In the genomic region with DNA sequence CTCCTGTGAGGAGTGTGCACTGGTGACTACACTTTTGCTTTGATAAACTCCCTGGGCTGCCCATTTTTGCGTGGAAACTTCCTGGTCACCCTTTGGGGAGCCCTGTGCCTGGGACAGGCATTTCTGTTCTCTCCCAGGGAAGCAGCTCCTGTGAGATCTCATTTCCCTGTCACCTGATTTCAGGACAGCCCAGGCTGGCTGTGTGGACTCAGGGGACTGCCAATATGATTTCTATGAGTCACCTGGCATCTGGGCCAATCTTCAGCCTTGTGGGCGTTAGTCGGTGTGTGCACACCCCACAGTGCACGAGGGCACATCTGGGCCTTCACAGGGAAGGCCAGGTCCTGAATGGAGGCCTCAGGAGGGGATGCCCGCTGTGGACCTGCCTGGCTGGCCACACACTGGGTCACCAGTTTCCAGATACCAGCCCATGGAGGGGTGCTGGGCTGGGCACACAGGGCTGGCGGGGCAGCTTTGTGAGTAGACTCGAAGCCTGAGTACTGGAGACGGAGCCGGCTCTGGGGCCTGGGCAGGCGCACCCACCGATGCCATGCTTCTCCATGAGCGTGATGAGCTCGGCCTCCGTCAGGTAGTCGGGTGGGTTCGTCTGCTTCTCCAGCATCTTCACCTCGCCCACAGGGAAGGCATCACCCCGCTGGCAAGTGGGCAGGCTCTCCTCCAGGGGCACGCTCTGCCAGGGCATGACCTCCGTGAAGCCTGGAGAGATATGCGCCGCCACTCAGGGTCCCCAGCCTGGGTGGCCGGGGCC, we compare ENCODE assay signal across 1 cellular context.
TF ChIP-seq lines count a peak whose summit lies in the region.

No MANE protein-coding gene starts in this region.

TF ChIP-seq in HepG2, 621 proteins besides CTCF, POLR2A, EP300 and RAD21:
- TF ChIP-seq ARNT (IDR thresholded peaks at IDR 0.05): no peak
- no peak for TF ChIP-seq CREB1 (IDR thresholded peaks at IDR 0.05)
- no peak for TF ChIP-seq CREB1 (CRISPR knock-in tag; IDR thresholded peaks at IDR 0.05)
- TF ChIP-seq AGO2 (optimal IDR thresholded peaks at IDR 0.05; ENCODE audit: low read depth, low read length): peak; percentile 39
- TF ChIP-seq RBFOX2 (IDR thresholded peaks at IDR 0.05; ENCODE audit: low read depth, low read length): 0 out of 2 replicates have a peak, but pooled peaks have one; percentile 32
